1 cellular context compared by ENCODE assay signal in genomic region chr11:20042025-20042639, GRCh38.
TF ChIP-seq lines count a peak whose summit lies in the region.

No MANE protein-coding gene starts in this region.

TF ChIP-seq in IMR-90, 13 proteins besides CTCF, POLR2A, EP300 and RAD21 (continued from another document):
- TF ChIP-seq SMC3 (IDR thresholded peaks at IDR 0.05; ENCODE audit: low read depth, low read length) (no peak), CHD1 (IDR thresholded peaks at IDR 0.05; ENCODE audit: low read depth, low read length) (no peak), MXI1 (IDR thresholded peaks at IDR 0.05; ENCODE audit: borderline replicate concordance, low read depth, low read length) (no peak), RCOR1 (IDR thresholded peaks at IDR 0.05; ENCODE audit: insufficient replicate concordance, low read length) (no peak)
